In the genomic region with DNA sequence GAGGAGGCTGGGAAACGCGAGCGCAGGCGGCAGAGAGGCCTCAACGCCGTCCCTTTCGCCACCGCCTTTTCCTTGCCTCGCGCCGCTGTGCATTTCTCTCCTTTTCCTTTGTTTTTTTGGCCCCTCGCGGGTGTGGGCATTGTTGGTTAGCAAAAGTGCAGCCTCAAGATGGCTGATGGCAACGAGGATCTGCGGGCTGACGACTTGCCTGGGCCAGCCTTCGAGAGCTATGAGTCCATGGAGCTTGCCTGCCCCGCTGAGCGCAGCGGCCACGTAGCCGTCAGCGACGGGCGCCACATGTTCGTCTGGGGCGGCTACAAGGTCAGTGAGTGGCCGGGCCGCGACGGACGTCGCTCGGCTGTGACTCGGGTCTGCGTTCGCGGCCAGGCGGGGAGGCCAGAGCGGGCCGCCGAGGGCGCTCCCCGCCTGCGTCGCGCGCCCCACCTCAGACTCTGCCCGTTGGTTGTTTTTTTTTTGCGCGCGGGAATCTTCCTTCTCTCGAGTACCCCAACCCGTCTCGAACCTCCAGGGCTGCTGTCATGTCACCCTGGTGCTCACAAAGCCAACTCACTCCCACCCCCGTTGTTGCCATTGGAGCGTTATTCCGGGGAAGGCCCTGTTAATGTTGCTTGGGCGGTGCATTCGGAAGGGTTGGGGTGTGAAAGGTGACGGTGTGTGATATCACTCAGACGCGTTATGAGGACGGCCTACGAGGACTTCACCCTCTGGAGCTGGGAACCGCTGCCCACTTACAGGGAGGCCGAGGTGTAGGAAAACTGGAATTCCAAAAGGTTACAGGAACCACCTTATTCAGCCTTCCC, we compare ENCODE assay signal across 1 cellular context.
A peak's percentile ranks its signal among the peaks of the same experiment; 100 is the strongest.
TF ChIP-seq lines count a peak whose summit lies in the region.

No MANE protein-coding gene starts in this region.

TF ChIP-seq in HEK293, 187 proteins besides CTCF, POLR2A, EP300 and RAD21 (continued from another document and continues in another):
- TF ChIP-seq ZBTB49 (tag by site-specific recombination; IDR thresholded peaks at IDR 0.05; ENCODE audit: low read depth) (no peak), IKZF3 (tag by site-specific recombination; IDR thresholded peaks at IDR 0.05) (peak; percentile 48), YY2 (tag by site-specific recombination; IDR thresholded peaks at IDR 0.05) (peak; percentile 70), ZXDB (tag by site-specific recombination; IDR thresholded peaks at IDR 0.05) (no peak; the same call in 1 of the 2 replicates), ZNF175 (tag by site-specific recombination; IDR thresholded peaks at IDR 0.05) (no peak), ZNF529 (tag by site-specific recombination; IDR thresholded peaks at IDR 0.05; ENCODE audit: insufficient replicate concordance) (no peak), ZNF2 (tag by site-specific recombination; IDR thresholded peaks at IDR 0.05) (0 out of 2 replicates have a peak, but pooled peaks have one; percentile 23), KLF1 (tag by site-specific recombination; IDR thresholded peaks at IDR 0.05) (peak; percentile 55), ZNF26 (tag by site-specific recombination; IDR thresholded peaks at IDR 0.05) (no peak), ZBTB26 (tag by site-specific recombination; optimal IDR thresholded peaks at IDR 0.05) (peak; percentile 86), ELK4 (IDR thresholded peaks at IDR 0.05; ENCODE audit: borderline replicate concordance, low read depth, low read length) (no peak), ZSCAN30 (tag by site-specific recombination; IDR thresholded peaks at IDR 0.05) (no peak), ZNF362 (tag by site-specific recombination; IDR thresholded peaks at IDR 0.05) (no peak), SP7 (tag by site-specific recombination; IDR thresholded peaks at IDR 0.05) (0 out of 2 replicates have a peak, but pooled peaks have one; percentile 16), ZNF274 (IDR thresholded peaks at IDR 0.05; ENCODE audit: low read length) (no peak), ZNF274 (tag by site-specific recombination; IDR thresholded peaks at IDR 0.05; ENCODE audit: borderline replicate concordance) (no peak), ZNF600 (tag by site-specific recombination; IDR thresholded peaks at IDR 0.05) (peak; percentile 80), ZNF391 (tag by site-specific recombination; IDR thresholded peaks at IDR 0.05; ENCODE audit: borderline replicate concordance, low read depth) (0 out of 2 replicates have a peak, but pooled peaks have one; percentile 15), ZFP37 (tag by site-specific recombination; IDR thresholded peaks at IDR 0.05) (0 out of 2 replicates have a peak, but pooled peaks have one; percentile 29), ZNF626 (tag by site-specific recombination; IDR thresholded peaks at IDR 0.05) (no peak), ZNF133 (tag by site-specific recombination; IDR thresholded peaks at IDR 0.05) (no peak), ZNF223 (tag by site-specific recombination; IDR thresholded peaks at IDR 0.05) (no peak), ZNF76 (tag by site-specific recombination; IDR thresholded peaks at IDR 0.05; ENCODE audit: borderline replicate concordance, low read depth) (peak; percentile 54; the same call in 1 of the 2 replicates), ZNF239 (tag by site-specific recombination; IDR thresholded peaks at IDR 0.05) (no peak), ZNF155 (tag by site-specific recombination; IDR thresholded peaks at IDR 0.05) (no peak), OVOL3 (tag by site-specific recombination; IDR thresholded peaks at IDR 0.05) (no peak), ZBTB20 (tag by site-specific recombination; IDR thresholded peaks at IDR 0.05) (peak; percentile 86), YY1 (tag by site-specific recombination; IDR thresholded peaks at IDR 0.05) (peak; percentile 76; the same call in 1 of the 2 replicates), ZNF23 (tag by site-specific recombination; IDR thresholded peaks at IDR 0.05; ENCODE audit: borderline replicate concordance) (no peak), KLF7 (tag by site-specific recombination; IDR thresholded peaks at IDR 0.05; ENCODE audit: borderline replicate concordance) (no peak), ZNF791 (tag by site-specific recombination; IDR thresholded peaks at IDR 0.05) (no peak), ZNF174 (tag by site-specific recombination; IDR thresholded peaks at IDR 0.05) (no peak), ZNF610 (tag by site-specific recombination; IDR thresholded peaks at IDR 0.05; ENCODE audit: borderline replicate concordance) (no peak), ZBTB21 (tag by site-specific recombination; IDR thresholded peaks at IDR 0.05) (peak; percentile 89), ZNF202 (tag by site-specific recombination; IDR thresholded peaks at IDR 0.05; ENCODE audit: borderline replicate concordance) (no peak)
- TF ChIP-seq, protein P1, sequence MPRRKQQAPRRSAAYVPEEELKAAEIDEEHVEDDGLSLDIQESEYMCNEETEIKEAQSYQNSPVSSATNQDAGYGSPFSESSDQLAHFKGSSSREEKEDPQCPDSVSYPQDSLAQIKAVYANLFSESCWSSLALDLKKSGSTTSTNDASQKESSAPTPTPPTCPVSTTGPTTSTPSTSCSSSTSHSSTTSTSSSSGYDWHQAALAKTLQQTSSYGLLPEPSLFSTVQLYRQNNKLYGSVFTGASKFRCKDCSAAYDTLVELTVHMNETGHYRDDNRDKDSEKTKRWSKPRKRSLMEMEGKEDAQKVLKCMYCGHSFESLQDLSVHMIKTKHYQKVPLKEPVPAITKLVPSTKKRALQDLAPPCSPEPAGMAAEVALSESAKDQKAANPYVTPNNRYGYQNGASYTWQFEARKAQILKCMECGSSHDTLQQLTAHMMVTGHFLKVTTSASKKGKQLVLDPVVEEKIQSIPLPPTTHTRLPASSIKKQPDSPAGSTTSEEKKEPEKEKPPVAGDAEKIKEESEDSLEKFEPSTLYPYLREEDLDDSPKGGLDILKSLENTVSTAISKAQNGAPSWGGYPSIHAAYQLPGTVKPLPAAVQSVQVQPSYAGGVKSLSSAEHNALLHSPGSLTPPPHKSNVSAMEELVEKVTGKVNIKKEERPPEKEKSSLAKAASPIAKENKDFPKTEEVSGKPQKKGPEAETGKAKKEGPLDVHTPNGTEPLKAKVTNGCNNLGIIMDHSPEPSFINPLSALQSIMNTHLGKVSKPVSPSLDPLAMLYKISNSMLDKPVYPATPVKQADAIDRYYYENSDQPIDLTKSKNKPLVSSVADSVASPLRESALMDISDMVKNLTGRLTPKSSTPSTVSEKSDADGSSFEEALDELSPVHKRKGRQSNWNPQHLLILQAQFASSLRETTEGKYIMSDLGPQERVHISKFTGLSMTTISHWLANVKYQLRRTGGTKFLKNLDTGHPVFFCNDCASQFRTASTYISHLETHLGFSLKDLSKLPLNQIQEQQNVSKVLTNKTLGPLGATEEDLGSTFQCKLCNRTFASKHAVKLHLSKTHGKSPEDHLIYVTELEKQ (tag by site-specific recombination; IDR thresholded peaks at IDR 0.05; ENCODE audit: borderline replicate concordance) = 0 out of 2 replicates have a peak, but pooled peaks have one; percentile 50
- TF ChIP-seq, protein P2, sequence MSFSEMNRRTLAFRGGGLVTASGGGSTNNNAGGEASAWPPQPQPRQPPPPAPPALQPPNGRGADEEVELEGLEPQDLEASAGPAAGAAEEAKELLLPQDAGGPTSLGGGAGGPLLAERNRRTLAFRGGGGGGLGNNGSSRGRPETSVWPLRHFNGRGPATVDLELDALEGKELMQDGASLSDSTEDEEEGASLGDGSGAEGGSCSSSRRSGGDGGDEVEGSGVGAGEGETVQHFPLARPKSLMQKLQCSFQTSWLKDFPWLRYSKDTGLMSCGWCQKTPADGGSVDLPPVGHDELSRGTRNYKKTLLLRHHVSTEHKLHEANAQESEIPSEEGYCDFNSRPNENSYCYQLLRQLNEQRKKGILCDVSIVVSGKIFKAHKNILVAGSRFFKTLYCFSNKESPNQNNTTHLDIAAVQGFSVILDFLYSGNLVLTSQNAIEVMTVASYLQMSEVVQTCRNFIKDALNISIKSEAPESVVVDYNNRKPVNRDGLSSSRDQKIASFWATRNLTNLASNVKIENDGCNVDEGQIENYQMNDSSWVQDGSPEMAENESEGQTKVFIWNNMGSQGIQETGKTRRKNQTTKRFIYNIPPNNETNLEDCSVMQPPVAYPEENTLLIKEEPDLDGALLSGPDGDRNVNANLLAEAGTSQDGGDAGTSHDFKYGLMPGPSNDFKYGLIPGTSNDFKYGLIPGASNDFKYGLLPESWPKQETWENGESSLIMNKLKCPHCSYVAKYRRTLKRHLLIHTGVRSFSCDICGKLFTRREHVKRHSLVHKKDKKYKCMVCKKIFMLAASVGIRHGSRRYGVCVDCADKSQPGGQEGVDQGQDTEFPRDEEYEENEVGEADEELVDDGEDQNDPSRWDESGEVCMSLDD (tag by site-specific recombination; IDR thresholded peaks at IDR 0.05) = peak; percentile 44; the same call in 1 of the 2 replicates
- TF ChIP-seq, protein P3, sequence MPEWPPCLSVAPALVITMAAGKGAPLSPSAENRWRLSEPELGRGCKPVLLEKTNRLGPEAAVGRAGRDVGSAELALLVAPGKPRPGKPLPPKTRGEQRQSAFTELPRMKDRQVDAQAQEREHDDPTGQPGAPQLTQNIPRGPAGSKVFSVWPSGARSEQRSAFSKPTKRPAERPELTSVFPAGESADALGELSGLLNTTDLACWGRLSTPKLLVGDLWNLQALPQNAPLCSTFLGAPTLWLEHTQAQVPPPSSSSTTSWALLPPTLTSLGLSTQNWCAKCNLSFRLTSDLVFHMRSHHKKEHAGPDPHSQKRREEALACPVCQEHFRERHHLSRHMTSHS (tag by site-specific recombination; IDR thresholded peaks at IDR 0.05) = no peak
- TF ChIP-seq, protein P4, sequence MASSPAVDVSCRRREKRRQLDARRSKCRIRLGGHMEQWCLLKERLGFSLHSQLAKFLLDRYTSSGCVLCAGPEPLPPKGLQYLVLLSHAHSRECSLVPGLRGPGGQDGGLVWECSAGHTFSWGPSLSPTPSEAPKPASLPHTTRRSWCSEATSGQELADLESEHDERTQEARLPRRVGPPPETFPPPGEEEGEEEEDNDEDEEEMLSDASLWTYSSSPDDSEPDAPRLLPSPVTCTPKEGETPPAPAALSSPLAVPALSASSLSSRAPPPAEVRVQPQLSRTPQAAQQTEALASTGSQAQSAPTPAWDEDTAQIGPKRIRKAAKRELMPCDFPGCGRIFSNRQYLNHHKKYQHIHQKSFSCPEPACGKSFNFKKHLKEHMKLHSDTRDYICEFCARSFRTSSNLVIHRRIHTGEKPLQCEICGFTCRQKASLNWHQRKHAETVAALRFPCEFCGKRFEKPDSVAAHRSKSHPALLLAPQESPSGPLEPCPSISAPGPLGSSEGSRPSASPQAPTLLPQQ (tag by site-specific recombination; IDR thresholded peaks at IDR 0.05) = peak; percentile 24; the same call in 1 of the 2 replicates
